ENCODE assay signal across 8 cellular contexts in the genomic region with DNA sequence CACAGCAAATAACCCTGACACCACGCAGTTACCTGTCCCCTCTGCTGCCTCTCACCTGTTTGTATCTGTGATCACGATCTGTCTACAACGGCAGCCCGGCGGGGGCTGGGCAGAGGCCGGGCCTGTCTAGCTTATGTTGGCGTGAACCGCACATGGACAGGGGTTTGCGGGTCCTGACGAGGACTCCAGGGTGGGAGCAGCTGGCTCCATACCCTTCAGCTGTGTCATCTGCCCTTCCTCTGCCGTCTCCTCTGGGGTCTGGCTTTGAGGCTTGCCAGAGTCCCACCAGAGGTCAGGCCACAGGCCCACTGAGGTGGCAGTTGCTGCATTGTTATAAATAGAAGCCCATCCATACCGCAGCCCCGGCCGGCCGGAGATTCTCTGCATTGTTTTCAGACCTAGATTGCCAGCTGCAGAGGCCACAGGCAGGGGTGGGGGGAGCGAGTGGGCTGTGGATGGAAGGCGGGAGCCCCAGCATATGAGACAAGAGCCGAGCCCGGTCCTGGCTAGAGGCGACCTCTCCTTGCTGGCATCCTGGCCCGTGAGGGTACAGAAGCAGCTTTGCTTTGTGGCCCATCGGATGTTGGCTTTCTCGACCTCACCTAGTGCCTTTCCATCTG. TPM values are rescaled to one million over a fixed set of nuclear protein-coding genes. Genes with fewer than 3 reads are reported as not detected.
DNase-seq lines count a peak whose midpoint lies in the region; ATAC-seq and TF ChIP-seq lines count a peak whose summit lies in the region.

No MANE protein-coding gene starts in this region.

- peaks cover 0 to 10% of the 10 kb centered on the region in 2 donors for H3K4me1 ChIP-seq in lung (ENCODE audit: control insufficient read depth in 2 of 2, insufficient read depth in 2 of 2, low read length in 2 of 2)

- ATAC-seq in HG03280 (IDR thresholded peaks at IDR 0.05; ENCODE audit: unreplicated experiment), result peak; percentile 7
- ATAC-seq in lung (ENCODE audit: insufficient read depth, low FRiP score), result no peak
- no peak for ATAC-seq in GM19397 (IDR thresholded peaks at IDR 0.05; ENCODE audit: unreplicated experiment)
- no peak for ATAC-seq in HG02884 (IDR thresholded peaks at IDR 0.05; ENCODE audit: unreplicated experiment)

- no peaks in the 10 kb centered on the region for H3K27me3 ChIP-seq in lung (ENCODE audit: control insufficient read depth, insufficient read depth)

- TF ChIP-seq CTCF in astrocyte of the cerebellum (IDR thresholded peaks at IDR 0.05; ENCODE audit: low read depth, low read length, missing control alignments) (no peak), lung (IDR thresholded peaks at IDR 0.05; ENCODE audit: control extremely low read depth, extremely low read depth) (no peak)

- H3K36me3 ChIP-seq in lung (ENCODE audit: control insufficient read depth in 2 of 2, insufficient read depth in 2 of 2, low read length in 2 of 2), result peaks cover 0 to 10% of the 10 kb centered on the region in 2 donors

- WGBS in lung, 2 donors, result 18 to 37% methylated on average over 23 of the region's 23 CpGs

- H3K9me3 ChIP-seq in lung (ENCODE audit: control insufficient read depth in 2 of 2, insufficient read depth in 1 of 2, low read length in 1 of 2), result peaks cover 0 to 3% of the 10 kb centered on the region in 2 donors

- H3K27ac ChIP-seq in lung (ENCODE audit: low read depth in 1 of 2, low read length in 1 of 2), result peak overlapping the region; percentile 78 to 82

- H3K4me3 ChIP-seq in astrocyte of the cerebellum (ENCODE audit: low read depth, low read length) (no peak overlapping the region), lung (no peak overlapping the region)

- DNase-seq in NCI-H2171 treated with DMSO at 0.1 percent for 48 hours (lab: John Stamatoyannopoulos, UW) (peak; percentile 45), NCI-H2171 (lab: John Stamatoyannopoulos, UW) (no peak), astrocyte of the cerebellum (ENCODE audit: low read depth) (peak; percentile 63), lung (ENCODE audit: low spot score) (no peak), NCI-H146 treated with DMSO at 0.1 percent for 48 hours (lab: John Stamatoyannopoulos, UW; ENCODE audit: unreplicated experiment) (no peak)

- in situ Hi-C loops in astrocyte of the cerebellum (cut with HindIII; ENCODE audit: low sequenced_read_pairs), result no loop called here

RNA-seq across cellular contexts. Expression of gene FAM78A, which starts 37.8 kb away (rescaled TPM):
- total RNA-seq in lung, result 10 to 100 TPM in 1 of 2 donors, 1 to 10 TPM in 1; 8.4 to 10.8 TPM
- 1 to 10 TPM; 5.4 to 7.2 TPM for polyA plus RNA-seq in lung

RNA-seq across cellular contexts. Expression of gene PLPP7, which starts 51.0 kb away (rescaled TPM):
- 1 to 10 TPM; 1.2 to 1.8 TPM for total RNA-seq in lung
- under 1 TPM; 0.79 to 0.90 TPM for polyA plus RNA-seq in lung

Comparison
In these comparisons a context has a peak if more than half of its experiments do, and no peak if none do; other contexts are left out.
1. DNase-seq: peak in NCI-H2171 treated with DMSO at 0.1 percent for 48 hours (single experiment) and astrocyte of the cerebellum (single experiment); none in NCI-H2171 (single experiment), lung (single experiment) and NCI-H146 treated with DMSO at 0.1 percent for 48 hours (single experiment).